ENCODE assay signal across 1 cellular context in the genomic region with DNA sequence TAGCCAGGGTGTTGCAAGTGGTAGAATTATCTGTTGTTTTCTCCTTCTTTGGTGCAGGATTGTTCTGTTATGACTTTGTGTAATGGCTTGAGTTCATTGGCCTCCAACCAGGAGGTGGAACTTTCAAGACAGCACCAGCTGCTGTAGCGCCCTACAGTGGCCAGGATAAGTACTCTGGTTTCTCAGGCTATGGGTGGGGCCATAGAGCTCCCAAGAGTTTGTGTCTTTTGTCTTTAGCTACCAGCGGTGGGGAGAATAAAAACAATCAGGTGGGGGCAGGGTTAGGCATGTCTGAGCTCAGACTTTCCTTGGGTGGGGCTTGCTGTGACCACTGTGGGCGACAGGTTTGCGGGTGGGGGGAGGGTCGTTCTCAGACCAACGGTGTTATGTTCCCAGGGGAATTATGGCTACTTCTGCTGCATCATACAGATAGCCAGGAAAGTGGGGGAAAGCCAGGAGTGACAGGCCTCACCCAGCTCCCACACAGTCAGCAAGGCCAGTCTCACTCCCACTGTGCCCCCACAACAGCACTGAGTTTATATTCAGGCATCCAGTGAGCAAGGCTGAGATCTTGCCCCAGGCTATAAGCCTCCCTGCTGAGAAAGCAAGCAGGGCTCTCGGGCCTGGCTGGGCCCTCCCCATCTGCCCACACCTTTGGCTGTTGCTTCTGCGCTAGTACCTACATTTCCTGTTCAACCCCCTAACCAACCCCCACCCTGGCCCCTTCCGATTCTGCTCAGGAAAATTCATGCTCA.
TF ChIP-seq lines count a peak whose summit lies in the region.

No MANE protein-coding gene starts in this region.

TF ChIP-seq in H1, 55 proteins besides CTCF, POLR2A, EP300 and RAD21:
- TF ChIP-seq EGR1 (IDR thresholded peaks at IDR 0.05; ENCODE audit: borderline replicate concordance, low read depth, low read length), result no peak
- no peak for TF ChIP-seq CHD7 (IDR thresholded peaks at IDR 0.05; ENCODE audit: insufficient replicate concordance, low read length)
- TF ChIP-seq TAF1 (IDR thresholded peaks at IDR 0.05; ENCODE audit: low read depth, low read length), result no peak
- TF ChIP-seq BACH1 (IDR thresholded peaks at IDR 0.05; ENCODE audit: low read length), result no peak
- TF ChIP-seq TEAD4 (IDR thresholded peaks at IDR 0.05; ENCODE audit: low read depth, low read length), result no peak
- no peak for TF ChIP-seq FOSL1 (IDR thresholded peaks at IDR 0.05; ENCODE audit: insufficient read depth, low read depth, low read length)
- TF ChIP-seq RNF2 (IDR thresholded peaks at IDR 0.05; ENCODE audit: borderline replicate concordance, low read depth, low read length, missing control alignments, poor library complexity, severe bottlenecking), result no peak
- TF ChIP-seq NANOG (IDR thresholded peaks at IDR 0.05; ENCODE audit: insufficient read depth, low read depth, low read length, poor library complexity, severe bottlenecking), result no peak
- TF ChIP-seq JUN (IDR thresholded peaks at IDR 0.05; ENCODE audit: low read depth, low read length), result no peak
- TF ChIP-seq CHD2 (IDR thresholded peaks at IDR 0.05; ENCODE audit: low read length), result no peak
